In genomic region chrX:115183980-115184379, GRCh38 we compare ENCODE assay signal across 19 cellular contexts. TPM values are rescaled to one million over a fixed set of nuclear protein-coding genes. Genes with fewer than 3 reads are reported as not detected.
DNase-seq lines count a peak whose midpoint lies in the region; ATAC-seq and TF ChIP-seq lines count a peak whose summit lies in the region.
"Had no signal": no experiment of that assay in that cellular context is flagged by ENCODE, and none has a peak within 500 bp of the region (broad histone marks: within the 10 kb centered on the region; RNA-seq: fewer than 3 reads in every experiment).

No MANE protein-coding gene starts in this region.

- TF ChIP-seq CTCF in cardiac fibroblast (IDR thresholded peaks at IDR 0.05; ENCODE audit: low read depth, low read length): no peak

- H3K4me3 ChIP-seq in cardiac fibroblast (replicated peaks in 1 of 2; ENCODE audit: low read depth in 2 of 2, low read length in 2 of 2): no peak overlapping the region
- H3K4me3 ChIP-seq: A549, SJCRH30 had no signal

- no peaks in the 10 kb centered on the region for H3K27me3 Mint-ChIP-seq in activated T-cell treated with anti-CD3 and anti-CD28 coated beads, Interleukin-2, amount 50 U/mL, for 72 hours (ENCODE audit: low read depth)
- H3K27me3 Mint-ChIP-seq: B cell; CD4-positive, alpha-beta memory T cell had no signal

- DNase-seq in AG08396 (ENCODE audit: low spot score) (peak; percentile 33), HCEC 1CT (peak; percentile 64), cardiac fibroblast (ENCODE audit: low read depth in 2 of 2) (peak; percentile 1 to 22), iris pigment epithelial cell (ENCODE audit: low read depth) (peak; percentile 62), GOT3 (lab: John Stamatoyannopoulos, UW) (no peak), 8988T (no peak)
- DNase-seq in activated T-cell treated with anti-CD3 and anti-CD28 coated beads, Interleukin-2, amount 50 U/mL, for 72 hours: no peak
- DNase-seq: CD4-positive, alpha-beta memory T cell; DMS79; GF-D8; NCI-H146; NCI-H2107; NCI-H345; NCI-H526 treated with DMSO at 0.1 percent for 48 hours; SJCRH30 had no signal

- H3K27ac Mint-ChIP-seq in activated T-cell treated with anti-CD3 and anti-CD28 coated beads, Interleukin-2, amount 50 U/mL, for 72 hours: no peak overlapping the region
- H3K27ac Mint-ChIP-seq: B cell; CD4-positive, alpha-beta memory T cell had no signal

- no peak overlapping the region for H3K4me3 Mint-ChIP-seq in activated T-cell treated with anti-CD3 and anti-CD28 coated beads, Interleukin-2, amount 50 U/mL, for 72 hours
- H3K4me3 Mint-ChIP-seq: B cell; CD4-positive, alpha-beta memory T cell had no signal

- H3K4me1 Mint-ChIP-seq in activated T-cell treated with anti-CD3 and anti-CD28 coated beads, Interleukin-2, amount 50 U/mL, for 72 hours (ENCODE audit: low read depth): no peaks in the 10 kb centered on the region
- H3K4me1 Mint-ChIP-seq: B cell; CD4-positive, alpha-beta memory T cell had no signal

- no peak for ATAC-seq in GM21723 (IDR thresholded peaks at IDR 0.05; ENCODE audit: unreplicated experiment)
- ATAC-seq in activated T-cell treated with anti-CD3 and anti-CD28 coated beads, Interleukin-2, amount 50 U/mL, for 72 hours (replicated peaks in 1 of 2): no peak
- ATAC-seq: A549 had no signal

- H3K36me3 Mint-ChIP-seq in activated T-cell treated with anti-CD3 and anti-CD28 coated beads, Interleukin-2, amount 50 U/mL, for 72 hours (ENCODE audit: insufficient read depth in 2 of 2): no peaks in the 10 kb centered on the region
- H3K36me3 Mint-ChIP-seq: CD4-positive, alpha-beta memory T cell had no signal

- H3K9me3 Mint-ChIP-seq in activated T-cell treated with anti-CD3 and anti-CD28 coated beads, Interleukin-2, amount 50 U/mL, for 72 hours: peaks cover 0 to 2% of the 10 kb centered on the region in 2 donors

RNA-seq across cellular contexts. Expression of gene RBMXL3, which starts 5.2 kb away (rescaled TPM):
- total RNA-seq in activated T-cell treated with anti-CD3 and anti-CD28 coated beads, Interleukin-2, amount 50 U/mL, for 72 hours: not detected
- total RNA-seq: B cell; CD4-positive, alpha-beta memory T cell; OCI-LY7; SJCRH30 had no signal

RNA-seq across cellular contexts. Expression of gene LRCH2, which starts 49.9 kb away (rescaled TPM):
- not detected for total RNA-seq in activated T-cell treated with anti-CD3 and anti-CD28 coated beads, Interleukin-2, amount 50 U/mL, for 72 hours
- total RNA-seq: B cell; CD4-positive, alpha-beta memory T cell; OCI-LY7 had no signal

Comparison
In these comparisons a context has a peak if more than half of its experiments do, and no peak if none do; other contexts are left out.
1. DNase-seq: peak in AG08396 (single experiment), HCEC 1CT (single experiment), cardiac fibroblast (2 of 2) and iris pigment epithelial cell (single experiment); none in GOT3 (single experiment), 8988T (single experiment) and activated T-cell treated with anti-CD3 and anti-CD28 coated beads, Interleukin-2, amount 50 U/mL, for 72 hours (0 of 2).